In genomic region chr4:10006236-10006603, GRCh38 we compare ENCODE assay signal across 8 cellular contexts. TPM values are rescaled to one million over a fixed set of nuclear protein-coding genes. Genes with fewer than 3 reads are reported as not detected.
DNase-seq lines count a peak whose midpoint lies in the region; ATAC-seq and TF ChIP-seq lines count a peak whose summit lies in the region.

No MANE protein-coding gene starts in this region.

- no peak for TF ChIP-seq CTCF in GM12865 (IDR thresholded peaks at IDR 0.05; ENCODE audit: insufficient read depth, low read depth, low read length, missing control alignments)
- TF ChIP-seq CTCF in RWPE2 (IDR thresholded peaks at IDR 0.05; ENCODE audit: poor library complexity, severe bottlenecking): no peak
- no peak for TF ChIP-seq CTCF in activated CD8-positive, alpha-beta T cell treated with anti-CD3 and anti-CD28 coated beads for 36 hours (IDR thresholded peaks at IDR 0.05)

- H3K9me3 Mint-ChIP-seq in stimulated activated naive B cell treated with anti-CD40 and anti-IgM and Interleukin-4, amounts not matched to agents 10 μg/mL and 1 μg/mL and 100 μg/mL, for 72 hours: no peaks in the 10 kb centered on the region
- no peaks in the 10 kb centered on the region for H3K9me3 Mint-ChIP-seq in activated CD8-positive, alpha-beta T cell treated with anti-CD3 and anti-CD28 coated beads for 36 hours

- peaks cover 12 to 22% of the 10 kb centered on the region in 2 donors for H3K4me1 Mint-ChIP-seq in stimulated activated naive B cell treated with anti-CD40 and anti-IgM and Interleukin-4, amounts not matched to agents 10 μg/mL and 1 μg/mL and 100 μg/mL, for 72 hours
- H3K4me1 Mint-ChIP-seq in activated CD8-positive, alpha-beta T cell treated with anti-CD3 and anti-CD28 coated beads for 36 hours (ENCODE audit: low read depth): peaks cover 62% of the 10 kb centered on the region

- peak; percentile 31 for ATAC-seq in HG03095 (IDR thresholded peaks at IDR 0.05; ENCODE audit: unreplicated experiment)
- ATAC-seq in RWPE2 (ENCODE audit: low read depth): peak; percentile 59
- peak; percentile 90 for ATAC-seq in Right ventricle myocardium superior (ENCODE audit: poor library complexity)
- ATAC-seq in stimulated activated naive B cell treated with anti-CD40 and anti-IgM and Interleukin-4, amounts not matched to agents 10 μg/mL and 1 μg/mL and 100 μg/mL, for 72 hours (replicated peaks): peak; percentile 44 to 46
- no peak for ATAC-seq in HG02840 (IDR thresholded peaks at IDR 0.05; ENCODE audit: low FRiP score, unreplicated experiment)
- no peak for ATAC-seq in activated CD8-positive, alpha-beta T cell treated with anti-CD3 and anti-CD28 coated beads for 36 hours

- no peaks in the 10 kb centered on the region for H3K9me3 ChIP-seq in RWPE2 (ENCODE audit: severe bottlenecking)

- peak; percentile 81 for DNase-seq in GM12865 (ENCODE audit: low read depth)
- no peak for DNase-seq in RWPE2 (ENCODE audit: low spot score)
- no peak for DNase-seq in Right ventricle myocardium superior
- DNase-seq in stimulated activated naive B cell treated with anti-CD40 and anti-IgM and Interleukin-4, amounts not matched to agents 10 μg/mL and 1 μg/mL and 100 μg/mL, for 72 hours: no peak
- no peak for DNase-seq in activated CD8-positive, alpha-beta memory T cell treated with anti-CD3 and anti-CD28 coated beads, Interleukin-2, amount 50 U/mL, for 4 hours
- no peak for DNase-seq in activated CD8-positive, alpha-beta T cell treated with anti-CD3 and anti-CD28 coated beads for 36 hours

- CTCF ChIA-PET in activated CD8-positive, alpha-beta T cell treated with anti-CD3 and anti-CD28 coated beads for 36 hours (lab: Charles Lee): interaction anchor here (1.7 kb wide), 1 partner anchor 31 kb away, joined by 3 read pairs; no protein-coding TSS in a partner anchor

- H3K4me3 ChIP-seq in GM12865 (ENCODE audit: low read depth, low read length): peak overlapping the region; percentile 74
- no peak overlapping the region for H3K4me3 ChIP-seq in RWPE2 (ENCODE audit: severe bottlenecking)

- peak overlapping the region; percentile 89 for H3K27ac ChIP-seq in RWPE2 (ENCODE audit: poor library complexity, severe bottlenecking)

- no peaks in the 10 kb centered on the region for H3K27me3 ChIP-seq in RWPE2 (ENCODE audit: insufficient read depth, poor library complexity, severe bottlenecking)

- no peak overlapping the region for H3K27ac Mint-ChIP-seq in stimulated activated naive B cell treated with anti-CD40 and anti-IgM and Interleukin-4, amounts not matched to agents 10 μg/mL and 1 μg/mL and 100 μg/mL, for 72 hours
- no peak overlapping the region for H3K27ac Mint-ChIP-seq in activated CD8-positive, alpha-beta T cell treated with anti-CD3 and anti-CD28 coated beads for 36 hours

- H3K36me3 Mint-ChIP-seq in stimulated activated naive B cell treated with anti-CD40 and anti-IgM and Interleukin-4, amounts not matched to agents 10 μg/mL and 1 μg/mL and 100 μg/mL, for 72 hours: no peaks in the 10 kb centered on the region
- peaks cover 3% of the 10 kb centered on the region for H3K36me3 Mint-ChIP-seq in activated CD8-positive, alpha-beta T cell treated with anti-CD3 and anti-CD28 coated beads for 36 hours (ENCODE audit: low read depth)

- H3K36me3 ChIP-seq in RWPE2 (ENCODE audit: low read depth): peaks cover 54% of the 10 kb centered on the region

- H3K27me3 Mint-ChIP-seq in stimulated activated naive B cell treated with anti-CD40 and anti-IgM and Interleukin-4, amounts not matched to agents 10 μg/mL and 1 μg/mL and 100 μg/mL, for 72 hours: no peaks in the 10 kb centered on the region
- H3K27me3 Mint-ChIP-seq in activated CD8-positive, alpha-beta T cell treated with anti-CD3 and anti-CD28 coated beads for 36 hours: no peaks in the 10 kb centered on the region

- H3K4me3 Mint-ChIP-seq in stimulated activated naive B cell treated with anti-CD40 and anti-IgM and Interleukin-4, amounts not matched to agents 10 μg/mL and 1 μg/mL and 100 μg/mL, for 72 hours: no peak overlapping the region
- H3K4me3 Mint-ChIP-seq in activated CD8-positive, alpha-beta T cell treated with anti-CD3 and anti-CD28 coated beads for 36 hours: no peak overlapping the region

- intact Hi-C loops in Right ventricle myocardium superior (cut with DNase I): no loop called here
- intact Hi-C loops in activated CD8-positive, alpha-beta T cell treated with anti-CD3 and anti-CD28 coated beads for 36 hours (cut with micrococcal nuclease): no loop called here

- POLR2A ChIA-PET in activated CD8-positive, alpha-beta T cell treated with anti-CD3 and anti-CD28 coated beads for 36 hours (lab: Charles Lee): interaction anchor here (0.8 to 2.3 kb wide), 5 partner anchors 8 to 111 kb away, joined by 3 to 7 read pairs (median 3); partner anchors contain the start of gene WDR1

- peaks cover 68% of the 10 kb centered on the region for H3K4me1 ChIP-seq in RWPE2 (ENCODE audit: insufficient read depth, poor library complexity, severe bottlenecking)

RNA-seq across cellular contexts. Expression of gene SLC2A9, which starts 15.1 kb away (rescaled TPM):
- total RNA-seq in Right ventricle myocardium superior: 8.8 TPM
- under 1 TPM; 0.54 TPM for total RNA-seq in activated CD8-positive, alpha-beta T cell treated with anti-CD3 and anti-CD28 coated beads for 36 hours

Comparison
In these comparisons a context has a peak if more than half of its experiments do, and no peak if none do; other contexts are left out.
1. ATAC-seq: peak in HG03095 (single experiment), RWPE2 (single experiment), Right ventricle myocardium superior (single experiment) and stimulated activated naive B cell treated with anti-CD40 and anti-IgM and Interleukin-4, amounts not matched to agents 10 μg/mL and 1 μg/mL and 100 μg/mL, for 72 hours (2 of 2); none in HG02840 (single experiment) and activated CD8-positive, alpha-beta T cell treated with anti-CD3 and anti-CD28 coated beads for 36 hours (single experiment).